ENCODE assay signal across 1 cellular context in the genomic region with DNA sequence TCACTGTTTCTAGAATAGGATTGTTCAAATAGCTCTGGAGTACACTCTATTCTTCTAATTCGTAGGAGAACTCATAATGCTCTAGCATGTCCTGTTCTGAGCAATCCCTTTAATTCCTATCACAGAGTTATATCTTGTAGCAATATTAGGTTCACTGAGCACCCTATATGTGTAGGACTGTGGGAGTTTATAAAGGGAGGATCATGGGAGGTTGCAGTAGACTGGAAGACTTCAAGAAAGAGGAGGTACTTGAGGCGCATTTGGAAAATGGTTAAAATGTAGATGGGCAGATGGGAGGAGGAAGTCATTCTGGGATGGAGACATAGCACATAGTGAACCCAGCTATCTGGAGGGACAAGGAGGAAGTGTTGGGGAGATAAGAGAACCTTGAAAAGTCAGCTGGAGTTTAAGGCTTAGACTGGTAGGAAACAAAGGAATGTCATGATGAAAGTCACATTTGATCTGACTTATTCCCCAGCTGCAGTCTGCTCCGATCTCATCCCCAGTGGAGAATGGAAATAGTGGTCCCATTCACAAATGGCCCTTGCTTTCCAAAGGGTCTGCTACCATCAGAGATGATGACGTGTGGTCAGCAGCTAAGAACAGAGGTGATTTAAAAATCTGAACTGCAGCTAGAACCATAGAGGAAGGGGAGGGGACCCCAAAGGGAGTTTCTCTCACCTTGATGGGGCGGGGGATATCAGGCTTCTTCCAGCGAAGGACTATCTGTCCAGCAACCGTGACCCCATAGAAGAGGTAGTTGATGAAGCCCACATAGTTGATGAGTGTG.
TF ChIP-seq lines count a peak whose summit lies in the region.

No MANE protein-coding gene starts in this region.

TF ChIP-seq in K562, 482 proteins besides CTCF, POLR2A, EP300 and RAD21 (continued from another document and continues in another):
- TF ChIP-seq, protein P1, sequence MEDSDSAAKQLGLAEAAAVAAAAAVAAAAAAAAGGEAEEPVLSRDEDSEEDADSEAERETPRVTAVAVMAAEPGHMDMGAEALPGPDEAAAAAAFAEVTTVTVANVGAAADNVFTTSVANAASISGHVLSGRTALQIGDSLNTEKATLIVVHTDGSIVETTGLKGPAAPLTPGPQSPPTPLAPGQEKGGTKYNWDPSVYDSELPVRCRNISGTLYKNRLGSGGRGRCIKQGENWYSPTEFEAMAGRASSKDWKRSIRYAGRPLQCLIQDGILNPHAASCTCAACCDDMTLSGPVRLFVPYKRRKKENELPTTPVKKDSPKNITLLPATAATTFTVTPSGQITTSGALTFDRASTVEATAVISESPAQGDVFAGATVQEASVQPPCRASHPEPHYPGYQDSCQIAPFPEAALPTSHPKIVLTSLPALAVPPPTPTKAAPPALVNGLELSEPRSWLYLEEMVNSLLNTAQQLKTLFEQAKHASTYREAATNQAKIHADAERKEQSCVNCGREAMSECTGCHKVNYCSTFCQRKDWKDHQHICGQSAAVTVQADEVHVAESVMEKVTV (CRISPR knock-in tag; IDR thresholded peaks at IDR 0.05) = 0 out of 2 replicates have a peak, but pooled peaks have one; percentile 13
- TF ChIP-seq, protein P2, sequence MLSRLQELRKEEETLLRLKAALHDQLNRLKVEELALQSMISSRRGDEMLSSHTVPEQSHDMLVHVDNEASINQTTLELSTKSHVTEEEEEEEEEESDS (CRISPR knock-in tag; IDR thresholded peaks at IDR 0.05) = no peak
- TF ChIP-seq IFI16 (CRISPR knock-in tag; IDR thresholded peaks at IDR 0.05) (no peak), CREM (IDR thresholded peaks at IDR 0.05; ENCODE audit: low read depth) (no peak), SP2 (IDR thresholded peaks at IDR 0.05; ENCODE audit: extremely low read depth, low read depth, low read length, poor library complexity, severe bottlenecking) (no peak), STAT5A (IDR thresholded peaks at IDR 0.05; ENCODE audit: borderline replicate concordance, low read length) (peak; percentile 30; the same call in 1 of the 2 replicates), FUS (optimal IDR thresholded peaks at IDR 0.05; ENCODE audit: low read depth, low read length) (no peak), PCBP2 (IDR thresholded peaks at IDR 0.05; ENCODE audit: low read depth, low read length, poor library complexity, severe bottlenecking) (no peak), FOXP1 (CRISPR knock-in tag; IDR thresholded peaks at IDR 0.05) (no peak), PPARD (CRISPR knock-in tag; IDR thresholded peaks at IDR 0.05) (no peak), SMARCE1 (IDR thresholded peaks at IDR 0.05) (peak; percentile 78), PTRF (tag; IDR thresholded peaks at IDR 0.05) (no peak), ZNF644 (tag; IDR thresholded peaks at IDR 0.05; ENCODE audit: low read depth) (0 out of 2 replicates have a peak, but pooled peaks have one; percentile 36), ZNF583 (CRISPR knock-in tag; IDR thresholded peaks at IDR 0.05) (peak; percentile 20; the same call in 1 of the 2 replicates), XRCC4 (IDR thresholded peaks at IDR 0.05; ENCODE audit: extremely low read depth, insufficient read depth, insufficient read length) (no peak), ZNF699 (CRISPR knock-in tag; IDR thresholded peaks at IDR 0.05; ENCODE audit: insufficient replicate concordance) (no peak), XRCC3 (IDR thresholded peaks at IDR 0.05) (no peak), CXXC5 (CRISPR knock-in tag; IDR thresholded peaks at IDR 0.05) (no peak), KDM2B (CRISPR knock-in tag; IDR thresholded peaks at IDR 0.05) (no peak), ZNF212 (CRISPR knock-in tag; IDR thresholded peaks at IDR 0.05) (no peak), NR3C1 (CRISPR knock-in tag; IDR thresholded peaks at IDR 0.05) (no peak), MCM5 (IDR thresholded peaks at IDR 0.05; ENCODE audit: low read depth) (no peak), CC2D1A (IDR thresholded peaks at IDR 0.05) (no peak), NCOA2 (IDR thresholded peaks at IDR 0.05; ENCODE audit: partially characterized antibody in 2 of 2) (no peak), MTA3 (IDR thresholded peaks at IDR 0.05; ENCODE audit: borderline replicate concordance) (no peak), ZFP30 (CRISPR knock-in tag; IDR thresholded peaks at IDR 0.05; ENCODE audit: borderline replicate concordance) (no peak), DPF2 (IDR thresholded peaks at IDR 0.05) (peak; percentile 72), ZNF76 (CRISPR knock-in tag; IDR thresholded peaks at IDR 0.05; ENCODE audit: borderline replicate concordance) (no peak), ADNP (tag; IDR thresholded peaks at IDR 0.05) (no peak), TEAD1 (CRISPR knock-in tag; IDR thresholded peaks at IDR 0.05) (no peak; a peak in 1 of 4 replicates), CHD1 (IDR thresholded peaks at IDR 0.05; ENCODE audit: low read length) (no peak), HDAC2 (IDR thresholded peaks at IDR 0.05) (no peak; the same call in 1 of the 2 replicates), CEBPG (CRISPR knock-in tag; IDR thresholded peaks at IDR 0.05) (peak; percentile 21; the same call in 1 of the 2 replicates), CEBPG (tag; conservative IDR thresholded peaks at IDR 0.05 in 1 of 2, IDR thresholded peaks at IDR 0.05 in 1 of 2) (no peak), CBX5 (IDR thresholded peaks at IDR 0.05; ENCODE audit: borderline replicate concordance, low read depth) (no peak), EHMT2 (IDR thresholded peaks at IDR 0.05) (no peak; the same call in 1 of the 2 replicates), ZNF717 (CRISPR knock-in tag; IDR thresholded peaks at IDR 0.05) (no peak), TCF7L2 (IDR thresholded peaks at IDR 0.05; ENCODE audit: low read depth, low read length) (no peak), RBM14 (IDR thresholded peaks at IDR 0.05; ENCODE audit: borderline replicate concordance, insufficient read depth, low read depth, low read length) (no peak), ZNF282 (CRISPR knock-in tag; IDR thresholded peaks at IDR 0.05) (no peak), HOXB6 (CRISPR knock-in tag; IDR thresholded peaks at IDR 0.05; ENCODE audit: borderline replicate concordance) (no peak), ETV1 (tag; conservative IDR thresholded peaks at IDR 0.05; ENCODE audit: low read depth) (peak; percentile 74)
- TF ChIP-seq, protein P3, sequence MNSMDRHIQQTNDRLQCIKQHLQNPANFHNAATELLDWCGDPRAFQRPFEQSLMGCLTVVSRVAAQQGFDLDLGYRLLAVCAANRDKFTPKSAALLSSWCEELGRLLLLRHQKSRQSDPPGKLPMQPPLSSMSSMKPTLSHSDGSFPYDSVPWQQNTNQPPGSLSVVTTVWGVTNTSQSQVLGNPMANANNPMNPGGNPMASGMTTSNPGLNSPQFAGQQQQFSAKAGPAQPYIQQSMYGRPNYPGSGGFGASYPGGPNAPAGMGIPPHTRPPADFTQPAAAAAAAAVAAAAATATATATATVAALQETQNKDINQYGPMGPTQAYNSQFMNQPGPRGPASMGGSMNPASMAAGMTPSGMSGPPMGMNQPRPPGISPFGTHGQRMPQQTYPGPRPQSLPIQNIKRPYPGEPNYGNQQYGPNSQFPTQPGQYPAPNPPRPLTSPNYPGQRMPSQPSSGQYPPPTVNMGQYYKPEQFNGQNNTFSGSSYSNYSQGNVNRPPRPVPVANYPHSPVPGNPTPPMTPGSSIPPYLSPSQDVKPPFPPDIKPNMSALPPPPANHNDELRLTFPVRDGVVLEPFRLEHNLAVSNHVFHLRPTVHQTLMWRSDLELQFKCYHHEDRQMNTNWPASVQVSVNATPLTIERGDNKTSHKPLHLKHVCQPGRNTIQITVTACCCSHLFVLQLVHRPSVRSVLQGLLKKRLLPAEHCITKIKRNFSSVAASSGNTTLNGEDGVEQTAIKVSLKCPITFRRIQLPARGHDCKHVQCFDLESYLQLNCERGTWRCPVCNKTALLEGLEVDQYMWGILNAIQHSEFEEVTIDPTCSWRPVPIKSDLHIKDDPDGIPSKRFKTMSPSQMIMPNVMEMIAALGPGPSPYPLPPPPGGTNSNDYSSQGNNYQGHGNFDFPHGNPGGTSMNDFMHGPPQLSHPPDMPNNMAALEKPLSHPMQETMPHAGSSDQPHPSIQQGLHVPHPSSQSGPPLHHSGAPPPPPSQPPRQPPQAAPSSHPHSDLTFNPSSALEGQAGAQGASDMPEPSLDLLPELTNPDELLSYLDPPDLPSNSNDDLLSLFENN (IDR thresholded peaks at IDR 0.05; ENCODE audit: low read depth in 2 of 2, low read length in 2 of 2) = no peak
- TF ChIP-seq, protein P4, sequence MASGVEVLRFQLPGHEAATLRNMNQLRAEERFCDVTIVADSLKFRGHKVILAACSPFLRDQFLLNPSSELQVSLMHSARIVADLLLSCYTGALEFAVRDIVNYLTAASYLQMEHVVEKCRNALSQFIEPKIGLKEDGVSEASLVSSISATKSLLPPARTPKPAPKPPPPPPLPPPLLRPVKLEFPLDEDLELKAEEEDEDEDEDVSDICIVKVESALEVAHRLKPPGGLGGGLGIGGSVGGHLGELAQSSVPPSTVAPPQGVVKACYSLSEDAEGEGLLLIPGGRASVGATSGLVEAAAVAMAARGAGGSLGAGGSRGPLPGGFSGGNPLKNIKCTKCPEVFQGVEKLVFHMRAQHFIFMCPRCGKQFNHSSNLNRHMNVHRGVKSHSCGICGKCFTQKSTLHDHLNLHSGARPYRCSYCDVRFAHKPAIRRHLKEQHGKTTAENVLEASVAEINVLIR (CRISPR knock-in tag; IDR thresholded peaks at IDR 0.05) = peak; percentile 16; the same call in 1 of the 2 replicates
- TF ChIP-seq, protein P5, sequence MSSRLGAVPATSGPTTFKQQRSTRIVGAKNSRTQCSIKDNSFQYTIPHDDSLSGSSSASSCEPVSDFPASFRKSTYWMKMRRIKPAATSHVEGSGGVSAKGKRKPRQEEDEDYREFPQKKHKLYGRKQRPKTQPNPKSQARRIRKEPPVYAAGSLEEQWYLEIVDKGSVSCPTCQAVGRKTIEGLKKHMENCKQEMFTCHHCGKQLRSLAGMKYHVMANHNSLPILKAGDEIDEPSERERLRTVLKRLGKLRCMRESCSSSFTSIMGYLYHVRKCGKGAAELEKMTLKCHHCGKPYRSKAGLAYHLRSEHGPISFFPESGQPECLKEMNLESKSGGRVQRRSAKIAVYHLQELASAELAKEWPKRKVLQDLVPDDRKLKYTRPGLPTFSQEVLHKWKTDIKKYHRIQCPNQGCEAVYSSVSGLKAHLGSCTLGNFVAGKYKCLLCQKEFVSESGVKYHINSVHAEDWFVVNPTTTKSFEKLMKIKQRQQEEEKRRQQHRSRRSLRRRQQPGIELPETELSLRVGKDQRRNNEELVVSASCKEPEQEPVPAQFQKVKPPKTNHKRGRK (tag; IDR thresholded peaks at IDR 0.05) = no peak
- TF ChIP-seq, protein P6, sequence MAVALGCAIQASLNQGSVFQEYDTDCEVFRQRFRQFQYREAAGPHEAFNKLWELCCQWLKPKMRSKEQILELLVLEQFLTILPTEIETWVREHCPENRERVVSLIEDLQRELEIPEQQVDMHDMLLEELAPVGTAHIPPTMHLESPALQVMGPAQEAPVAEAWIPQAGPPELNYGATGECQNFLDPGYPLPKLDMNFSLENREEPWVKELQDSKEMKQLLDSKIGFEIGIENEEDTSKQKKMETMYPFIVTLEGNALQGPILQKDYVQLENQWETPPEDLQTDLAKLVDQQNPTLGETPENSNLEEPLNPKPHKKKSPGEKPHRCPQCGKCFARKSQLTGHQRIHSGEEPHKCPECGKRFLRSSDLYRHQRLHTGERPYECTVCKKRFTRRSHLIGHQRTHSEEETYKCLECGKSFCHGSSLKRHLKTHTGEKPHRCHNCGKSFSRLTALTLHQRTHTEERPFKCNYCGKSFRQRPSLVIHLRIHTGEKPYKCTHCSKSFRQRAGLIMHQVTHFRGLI (CRISPR knock-in tag; IDR thresholded peaks at IDR 0.05) = no peak
- TF ChIP-seq, protein P7, sequence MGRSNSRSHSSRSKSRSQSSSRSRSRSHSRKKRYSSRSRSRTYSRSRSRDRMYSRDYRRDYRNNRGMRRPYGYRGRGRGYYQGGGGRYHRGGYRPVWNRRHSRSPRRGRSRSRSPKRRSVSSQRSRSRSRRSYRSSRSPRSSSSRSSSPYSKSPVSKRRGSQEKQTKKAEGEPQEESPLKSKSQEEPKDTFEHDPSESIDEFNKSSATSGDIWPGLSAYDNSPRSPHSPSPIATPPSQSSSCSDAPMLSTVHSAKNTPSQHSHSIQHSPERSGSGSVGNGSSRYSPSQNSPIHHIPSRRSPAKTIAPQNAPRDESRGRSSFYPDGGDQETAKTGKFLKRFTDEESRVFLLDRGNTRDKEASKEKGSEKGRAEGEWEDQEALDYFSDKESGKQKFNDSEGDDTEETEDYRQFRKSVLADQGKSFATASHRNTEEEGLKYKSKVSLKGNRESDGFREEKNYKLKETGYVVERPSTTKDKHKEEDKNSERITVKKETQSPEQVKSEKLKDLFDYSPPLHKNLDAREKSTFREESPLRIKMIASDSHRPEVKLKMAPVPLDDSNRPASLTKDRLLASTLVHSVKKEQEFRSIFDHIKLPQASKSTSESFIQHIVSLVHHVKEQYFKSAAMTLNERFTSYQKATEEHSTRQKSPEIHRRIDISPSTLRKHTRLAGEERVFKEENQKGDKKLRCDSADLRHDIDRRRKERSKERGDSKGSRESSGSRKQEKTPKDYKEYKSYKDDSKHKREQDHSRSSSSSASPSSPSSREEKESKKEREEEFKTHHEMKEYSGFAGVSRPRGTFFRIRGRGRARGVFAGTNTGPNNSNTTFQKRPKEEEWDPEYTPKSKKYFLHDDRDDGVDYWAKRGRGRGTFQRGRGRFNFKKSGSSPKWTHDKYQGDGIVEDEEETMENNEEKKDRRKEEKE (IDR thresholded peaks at IDR 0.05; ENCODE audit: borderline replicate concordance in 1 of 2, control insufficient read depth in 1 of 2, low read depth in 2 of 2, low read length in 1 of 2) = no peak
- TF ChIP-seq, protein P8, sequence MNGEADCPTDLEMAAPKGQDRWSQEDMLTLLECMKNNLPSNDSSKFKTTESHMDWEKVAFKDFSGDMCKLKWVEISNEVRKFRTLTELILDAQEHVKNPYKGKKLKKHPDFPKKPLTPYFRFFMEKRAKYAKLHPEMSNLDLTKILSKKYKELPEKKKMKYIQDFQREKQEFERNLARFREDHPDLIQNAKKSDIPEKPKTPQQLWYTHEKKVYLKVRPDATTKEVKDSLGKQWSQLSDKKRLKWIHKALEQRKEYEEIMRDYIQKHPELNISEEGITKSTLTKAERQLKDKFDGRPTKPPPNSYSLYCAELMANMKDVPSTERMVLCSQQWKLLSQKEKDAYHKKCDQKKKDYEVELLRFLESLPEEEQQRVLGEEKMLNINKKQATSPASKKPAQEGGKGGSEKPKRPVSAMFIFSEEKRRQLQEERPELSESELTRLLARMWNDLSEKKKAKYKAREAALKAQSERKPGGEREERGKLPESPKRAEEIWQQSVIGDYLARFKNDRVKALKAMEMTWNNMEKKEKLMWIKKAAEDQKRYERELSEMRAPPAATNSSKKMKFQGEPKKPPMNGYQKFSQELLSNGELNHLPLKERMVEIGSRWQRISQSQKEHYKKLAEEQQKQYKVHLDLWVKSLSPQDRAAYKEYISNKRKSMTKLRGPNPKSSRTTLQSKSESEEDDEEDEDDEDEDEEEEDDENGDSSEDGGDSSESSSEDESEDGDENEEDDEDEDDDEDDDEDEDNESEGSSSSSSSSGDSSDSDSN (IDR thresholded peaks at IDR 0.05; ENCODE audit: borderline replicate concordance in 1 of 2, low read depth in 2 of 2, low read length in 2 of 2) = 0 out of 4 replicates have a peak, but pooled peaks of 1 of the 2 experiments have one; percentile 16
- TF ChIP-seq, protein P9, sequence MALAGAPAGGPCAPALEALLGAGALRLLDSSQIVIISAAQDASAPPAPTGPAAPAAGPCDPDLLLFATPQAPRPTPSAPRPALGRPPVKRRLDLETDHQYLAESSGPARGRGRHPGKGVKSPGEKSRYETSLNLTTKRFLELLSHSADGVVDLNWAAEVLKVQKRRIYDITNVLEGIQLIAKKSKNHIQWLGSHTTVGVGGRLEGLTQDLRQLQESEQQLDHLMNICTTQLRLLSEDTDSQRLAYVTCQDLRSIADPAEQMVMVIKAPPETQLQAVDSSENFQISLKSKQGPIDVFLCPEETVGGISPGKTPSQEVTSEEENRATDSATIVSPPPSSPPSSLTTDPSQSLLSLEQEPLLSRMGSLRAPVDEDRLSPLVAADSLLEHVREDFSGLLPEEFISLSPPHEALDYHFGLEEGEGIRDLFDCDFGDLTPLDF (CRISPR knock-in tag; IDR thresholded peaks at IDR 0.05) = no peak
